18 cellular contexts compared by ENCODE assay signal in the genomic region with DNA sequence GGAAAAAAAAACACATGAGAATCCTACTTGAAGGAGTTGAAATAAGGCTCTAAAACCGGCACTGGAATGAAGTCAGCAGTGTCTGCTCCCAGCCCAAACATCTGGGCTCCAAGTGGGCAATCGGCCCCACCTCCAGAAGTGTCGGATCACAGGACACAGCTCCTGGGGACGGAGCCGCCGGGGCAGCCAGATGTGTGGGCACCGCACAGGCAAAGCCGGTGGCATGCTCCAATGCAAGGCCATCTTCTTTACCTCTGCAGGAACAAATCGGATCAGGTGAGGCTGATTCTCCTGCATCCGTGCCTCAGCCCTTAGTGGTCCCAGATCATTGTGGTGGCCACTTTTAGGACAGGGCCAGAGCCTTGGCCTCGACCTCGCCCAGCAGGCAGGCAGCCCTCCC.
"Had no signal": no experiment of that assay in that cellular context is flagged by ENCODE, and none has a peak within 500 bp of the region (broad histone marks: within the 10 kb centered on the region; RNA-seq: fewer than 3 reads in every experiment).

No MANE protein-coding gene starts in this region.

- H3K4me1 ChIP-seq: SJSA1 had no signal

- H3K9me3 ChIP-seq: SJSA1 had no signal

- H3K4me2 ChIP-seq: KMS-11 had no signal

- H3K4me3 ChIP-seq: K562, SJSA1, SK-N-MC had no signal

- H3K27ac ChIP-seq: KMS-11, SJSA1, SK-N-MC had no signal

- H3K36me3 ChIP-seq: SJSA1 had no signal

- H3K9ac ChIP-seq: KMS-11 had no signal

- ATAC-seq: K562 had no signal

- DNase-seq: Kasumi-1, NCI-H1092, NCI-H1105 treated with DMSO at 0.1 percent for 48 hours, NCI-H1417 treated with DMSO at 0.1 percent for 48 hours, NCI-H1694, NCI-H187 treated with DMSO at 0.1 percent for 48 hours, NCI-H2029 treated with DMSO at 0.1 percent for 48 hours, NCI-H2107, NCI-H2227 treated with DMSO at 0.1 percent for 48 hours, NCI-H524, NCI-H69, NCI-H774, Right ventricle myocardium superior, SIG-M5 had no signal

- H3K27me3 ChIP-seq: SJSA1 had no signal
